8 cellular contexts compared by ENCODE assay signal in genomic region chr17:79923974-79924638, GRCh38.
A peak's percentile ranks its signal among the peaks of the same experiment; 100 is the strongest.
DNase-seq lines count a peak whose midpoint lies in the region; ATAC-seq and TF ChIP-seq lines count a peak whose summit lies in the region.

No MANE protein-coding gene starts in this region.

- H3K27ac Mint-ChIP-seq in CD8-positive, alpha-beta T cell: no peak overlapping the region

- POLR2A ChIA-PET in CD8-positive, alpha-beta T cell (lab: Charles Lee): no interaction called here

- intact Hi-C loops in CD8-positive, alpha-beta T cell (cut with DNase I, micrococcal nuclease): no loop called here

- ATAC-seq in CD8-positive, alpha-beta T cell: no peak
- ATAC-seq in GM18909 (IDR thresholded peaks at IDR 0.05; ENCODE audit: poor library complexity, unreplicated experiment) (no peak), GM19351 (IDR thresholded peaks at IDR 0.05; ENCODE audit: unreplicated experiment) (no peak)

- CTCF ChIA-PET in CD8-positive, alpha-beta T cell (lab: Charles Lee): interaction anchor here (0.8 to 1.1 kb wide), 2 partner anchors 9 to 22 kb away, joined by 3 read pairs; no protein-coding TSS in a partner anchor

- H3K27ac ChIP-seq in CD8-positive, alpha-beta T cell (ENCODE audit: low read depth, low read length): no peak overlapping the region
- no peak overlapping the region for H3K27ac ChIP-seq in WERI-Rb-1

- H3K4me1 Mint-ChIP-seq in CD8-positive, alpha-beta T cell (ENCODE audit: low read depth): peaks cover 11% of the 10 kb centered on the region

- no peaks in the 10 kb centered on the region for H3K9me3 ChIP-seq in CD8-positive, alpha-beta T cell (ENCODE audit: low read length)
- no peaks in the 10 kb centered on the region for H3K9me3 ChIP-seq in WERI-Rb-1 (ENCODE audit: severe bottlenecking)

- no peaks in the 10 kb centered on the region for H3K36me3 Mint-ChIP-seq in CD8-positive, alpha-beta T cell

- H3K4me1 ChIP-seq in CD8-positive, alpha-beta T cell (ENCODE audit: insufficient read depth, low read length): peaks cover 22% of the 10 kb centered on the region

- peak in 5 of 7 experiments; percentile 11 to 35 (median 25) for DNase-seq in CD8-positive, alpha-beta T cell
- DNase-seq in HK-2 (ENCODE audit: unreplicated experiment) (peak; percentile 45), WERI-Rb-1 (peak; percentile 91), fibroblast of mammary gland (ENCODE audit: low read depth) (no peak), A172 (ENCODE audit: low spot score) (no peak)
- peak; percentile 58 to 59 for DNase-seq in stimulated activated CD4-positive, alpha-beta T cell treated with anti-CD3 and anti-CD28 coated beads, Interleukin-2, amount 100 ng/mL, for 48 hours

- H3K9me3 Mint-ChIP-seq in CD8-positive, alpha-beta T cell: no peaks in the 10 kb centered on the region

- no peaks in the 10 kb centered on the region for H3K36me3 ChIP-seq in CD8-positive, alpha-beta T cell (ENCODE audit: insufficient read depth, low read length)
- no peaks in the 10 kb centered on the region for H3K36me3 ChIP-seq in WERI-Rb-1

- no peaks in the 10 kb centered on the region for H3K27me3 ChIP-seq in CD8-positive, alpha-beta T cell (ENCODE audit: insufficient read depth, low read length)
- no peaks in the 10 kb centered on the region for H3K27me3 ChIP-seq in WERI-Rb-1 (ENCODE audit: insufficient read depth, low read depth, severe bottlenecking)

- no peak overlapping the region for H3K4me3 ChIP-seq in CD8-positive, alpha-beta T cell (ENCODE audit: low read depth, low read length)
- H3K4me3 ChIP-seq in WERI-Rb-1 (ENCODE audit: low read depth, low read length) (no peak overlapping the region), fibroblast of mammary gland (ENCODE audit: control insufficient read depth, low read depth, low read length) (no peak overlapping the region)

- peak; percentile 29 for TF ChIP-seq CTCF in CD8-positive, alpha-beta T cell (IDR thresholded peaks at IDR 0.05)
- TF ChIP-seq CTCF in WERI-Rb-1 (IDR thresholded peaks at IDR 0.05; ENCODE audit: low read depth, low read length) (peak; percentile 99), fibroblast of mammary gland (conservative IDR thresholded peaks at IDR 0.05; ENCODE audit: control insufficient read depth, insufficient read depth, low read depth, low read length) (peak; percentile 48)

- H3K27me3 Mint-ChIP-seq in CD8-positive, alpha-beta T cell (ENCODE audit: low read depth): peaks cover 11% of the 10 kb centered on the region

- no peak overlapping the region for H3K4me3 Mint-ChIP-seq in CD8-positive, alpha-beta T cell

Comparison
In these comparisons a context has a peak if more than half of its experiments do, and no peak if none do; other contexts are left out.
1. DNase-seq: peak in CD8-positive, alpha-beta T cell (5 of 7), HK-2 (single experiment), WERI-Rb-1 (single experiment) and stimulated activated CD4-positive, alpha-beta T cell treated with anti-CD3 and anti-CD28 coated beads, Interleukin-2, amount 100 ng/mL, for 48 hours (2 of 2); none in fibroblast of mammary gland (single experiment) and A172 (single experiment).
2. CTCF ChIP-seq: peak in every context shown above with its lines; median percentile 99 in WERI-Rb-1; 48 in fibroblast of mammary gland; 29 in CD8-positive, alpha-beta T cell.